Comparison of ENCODE assay signal across 24 cellular contexts in genomic region chr20:53841741-53842140, GRCh38.
DNase-seq lines count a peak whose midpoint lies in the region; ATAC-seq lines count a peak whose summit lies in the region.
"Had no signal": no experiment of that assay in that cellular context is flagged by ENCODE, and none has a peak within 500 bp of the region (broad histone marks: within the 10 kb centered on the region; RNA-seq: fewer than 3 reads in every experiment).

No MANE protein-coding gene starts in this region.

- POLR2A ChIA-PET in activated CD8-positive, alpha-beta T cell treated with anti-CD3 and anti-CD28 coated beads, Interleukin-2, amount 10 ng/mL, durations not matched to agents 7 days and 5 days (lab: Charles Lee) = interaction anchor here (1.3 to 2.2 kb wide), 2 partner anchors 31 to 87 kb away, joined by 3 to 7 read pairs; no protein-coding TSS in a partner anchor

- peaks cover 9% of the 10 kb centered on the region for H3K36me3 Mint-ChIP-seq in T-helper 1 cell treated with Interleukin-12 subunit alpha and Interleukin-12 subunit beta and Interleukin-4 antibody, amounts not matched to agents 30 μg/mL and 1 μg/mL, for 36 hours (ENCODE audit: low read depth)
- H3K36me3 Mint-ChIP-seq in IgD-negative memory B cell = peaks cover 2% of the 10 kb centered on the region
- H3K36me3 Mint-ChIP-seq in activated CD8-positive, alpha-beta T cell treated with anti-CD3 and anti-CD28 coated beads, Interleukin-2, amount 10 ng/mL, durations not matched to agents 7 days and 5 days (ENCODE audit: low read depth) = peaks cover 15% of the 10 kb centered on the region
- H3K36me3 Mint-ChIP-seq in naive B cell = peaks cover 0 to 7% of the 10 kb centered on the region in 2 donors

- in situ Hi-C loops in HAP-1 (cut with MboI; ENCODE audit: low sequenced_read_pairs) = no loop called here

- H3K4me3 ChIP-seq in HAP-1 = no peak overlapping the region
- H3K4me3 ChIP-seq: breast epithelium, SJCRH30 had no signal

- H3K27me3 Mint-ChIP-seq in T-helper 1 cell treated with Interleukin-12 subunit alpha and Interleukin-12 subunit beta and Interleukin-4 antibody, amounts not matched to agents 30 μg/mL and 1 μg/mL, for 36 hours (ENCODE audit: low read depth) = no peaks in the 10 kb centered on the region
- H3K27me3 Mint-ChIP-seq in IgD-negative memory B cell (no peaks in the 10 kb centered on the region), naive B cell (no peaks in the 10 kb centered on the region)
- no peaks in the 10 kb centered on the region for H3K27me3 Mint-ChIP-seq in activated CD8-positive, alpha-beta T cell treated with anti-CD3 and anti-CD28 coated beads, Interleukin-2, amount 10 ng/mL, durations not matched to agents 7 days and 5 days (ENCODE audit: low read depth)
- H3K27me3 Mint-ChIP-seq: dendritic cell treated with granulocyte-macrophage colony-stimulating factor and Interleukin-4, amounts not matched to agents 40 ng/mL and 50 ng/mL, for 4 days had no signal

- H3K4me3 Mint-ChIP-seq in T-helper 1 cell treated with Interleukin-12 subunit alpha and Interleukin-12 subunit beta and Interleukin-4 antibody, amounts not matched to agents 30 μg/mL and 1 μg/mL, for 36 hours = no peak overlapping the region
- no peak overlapping the region for H3K4me3 Mint-ChIP-seq in IgD-negative memory B cell
- peak overlapping the region; percentile 23 for H3K4me3 Mint-ChIP-seq in activated CD8-positive, alpha-beta T cell treated with anti-CD3 and anti-CD28 coated beads, Interleukin-2, amount 10 ng/mL, durations not matched to agents 7 days and 5 days
- no peak overlapping the region for H3K4me3 Mint-ChIP-seq in naive B cell
- H3K4me3 Mint-ChIP-seq: dendritic cell treated with granulocyte-macrophage colony-stimulating factor and Interleukin-4, amounts not matched to agents 40 ng/mL and 50 ng/mL, for 4 days; H9; WTC11 had no signal

- H3K27ac Mint-ChIP-seq in T-helper 1 cell treated with Interleukin-12 subunit alpha and Interleukin-12 subunit beta and Interleukin-4 antibody, amounts not matched to agents 30 μg/mL and 1 μg/mL, for 36 hours = peak overlapping the region; percentile 94
- H3K27ac Mint-ChIP-seq in IgD-negative memory B cell = peak overlapping the region; percentile 48 to 85 (median 85)
- peak overlapping the region; percentile 87 for H3K27ac Mint-ChIP-seq in activated CD8-positive, alpha-beta T cell treated with anti-CD3 and anti-CD28 coated beads, Interleukin-2, amount 10 ng/mL, durations not matched to agents 7 days and 5 days
- peak overlapping the region in 5 of 6 donors; percentile 25 to 96 (median 80) for H3K27ac Mint-ChIP-seq in naive B cell
- H3K27ac Mint-ChIP-seq: dendritic cell treated with granulocyte-macrophage colony-stimulating factor and Interleukin-4, amounts not matched to agents 40 ng/mL and 50 ng/mL, for 4 days; H9; WTC11 had no signal

- no peaks in the 10 kb centered on the region for H3K36me3 ChIP-seq in HAP-1 (replicated peaks)
- H3K36me3 ChIP-seq: breast epithelium, SJCRH30 had no signal

- peaks cover 48% of the 10 kb centered on the region for H3K4me1 Mint-ChIP-seq in T-helper 1 cell treated with Interleukin-12 subunit alpha and Interleukin-12 subunit beta and Interleukin-4 antibody, amounts not matched to agents 30 μg/mL and 1 μg/mL, for 36 hours (ENCODE audit: low read depth)
- H3K4me1 Mint-ChIP-seq in IgD-negative memory B cell (peaks cover 45 to 51% (median 48%) of the 10 kb centered on the region in 3 donors), naive B cell (peaks cover 37 to 79% (median 72%) of the 10 kb centered on the region in 3 donors)
- peaks cover 84% of the 10 kb centered on the region for H3K4me1 Mint-ChIP-seq in activated CD8-positive, alpha-beta T cell treated with anti-CD3 and anti-CD28 coated beads, Interleukin-2, amount 10 ng/mL, durations not matched to agents 7 days and 5 days (ENCODE audit: low read depth)

- DNase-seq in T-helper 1 cell = no peak
- no peak for DNase-seq in activated CD8-positive, alpha-beta T cell treated with anti-CD3 and anti-CD28 coated beads, Interleukin-2, amount 10 ng/mL, durations not matched to agents 7 days and 5 days
- no peak for DNase-seq in naive B cell
- DNase-seq in NCI-H1092 (lab: John Stamatoyannopoulos, UW) = no peak
- DNase-seq in HAP-1 (ENCODE audit: low spot score in 2 of 2) = no peak
- DNase-seq: activated CD8-positive, alpha-beta memory T cell treated with anti-CD3 and anti-CD28 coated beads, Interleukin-2, amount 50 U/mL, for 48 hours; AML-193; DMS153; foreskin fibroblast; GDM1; H9; kidney glomerular epithelial cell; NCI-H1417 treated with DMSO at 0.1 percent for 48 hours; NCI-H2171 treated with DMSO at 0.1 percent for 48 hours; NCI-H526 treated with DMSO at 0.1 percent for 48 hours; posterior cingulate gyrus; SJCRH30; stimulated activated CD4-positive, alpha-beta T cell treated with anti-CD3 and anti-CD28 coated beads, Interleukin-2, amount 100 ng/mL, for 24 hours had no signal

- no peaks in the 10 kb centered on the region for H3K4me1 ChIP-seq in HAP-1
- H3K4me1 ChIP-seq: breast epithelium had no signal

- no peak for ATAC-seq in activated CD8-positive, alpha-beta T cell treated with anti-CD3 and anti-CD28 coated beads, Interleukin-2, amount 10 ng/mL, durations not matched to agents 7 days and 5 days
- no peak for ATAC-seq in naive B cell (ENCODE audit: low read depth in 2 of 2)
- no peak for ATAC-seq in GM18868 (IDR thresholded peaks at IDR 0.05; ENCODE audit: unreplicated experiment)
- ATAC-seq: WTC11 had no signal

- H3K9me3 ChIP-seq in HAP-1 = no peaks in the 10 kb centered on the region
- H3K9me3 ChIP-seq: breast epithelium, SJCRH30 had no signal

- H3K27me3 ChIP-seq in HAP-1 (ENCODE audit: low read depth) = no peaks in the 10 kb centered on the region
- H3K27me3 ChIP-seq: breast epithelium, SJCRH30 had no signal

- CTCF ChIA-PET in activated CD8-positive, alpha-beta T cell treated with anti-CD3 and anti-CD28 coated beads, Interleukin-2, amount 10 ng/mL, durations not matched to agents 7 days and 5 days (lab: Charles Lee) = interaction anchor here (1.9 to 3.4 kb wide), 4 partner anchors 24 to 199 kb away, joined by 4 to 27 read pairs (median 8); no protein-coding TSS in a partner anchor

- peaks cover 12% of the 10 kb centered on the region for H3K9me3 Mint-ChIP-seq in T-helper 1 cell treated with Interleukin-12 subunit alpha and Interleukin-12 subunit beta and Interleukin-4 antibody, amounts not matched to agents 30 μg/mL and 1 μg/mL, for 36 hours
- peaks cover 2 to 3% (median 3%) of the 10 kb centered on the region in 3 donors for H3K9me3 Mint-ChIP-seq in IgD-negative memory B cell
- peaks cover 16% of the 10 kb centered on the region for H3K9me3 Mint-ChIP-seq in activated CD8-positive, alpha-beta T cell treated with anti-CD3 and anti-CD28 coated beads, Interleukin-2, amount 10 ng/mL, durations not matched to agents 7 days and 5 days (ENCODE audit: insufficient read depth)
- H3K9me3 Mint-ChIP-seq in naive B cell = peaks cover 0 to 4% (median 1%) of the 10 kb centered on the region in 7 donors
- H3K9me3 Mint-ChIP-seq: dendritic cell treated with granulocyte-macrophage colony-stimulating factor and Interleukin-4, amounts not matched to agents 40 ng/mL and 50 ng/mL, for 4 days; H9 had no signal
